In the genomic region with DNA sequence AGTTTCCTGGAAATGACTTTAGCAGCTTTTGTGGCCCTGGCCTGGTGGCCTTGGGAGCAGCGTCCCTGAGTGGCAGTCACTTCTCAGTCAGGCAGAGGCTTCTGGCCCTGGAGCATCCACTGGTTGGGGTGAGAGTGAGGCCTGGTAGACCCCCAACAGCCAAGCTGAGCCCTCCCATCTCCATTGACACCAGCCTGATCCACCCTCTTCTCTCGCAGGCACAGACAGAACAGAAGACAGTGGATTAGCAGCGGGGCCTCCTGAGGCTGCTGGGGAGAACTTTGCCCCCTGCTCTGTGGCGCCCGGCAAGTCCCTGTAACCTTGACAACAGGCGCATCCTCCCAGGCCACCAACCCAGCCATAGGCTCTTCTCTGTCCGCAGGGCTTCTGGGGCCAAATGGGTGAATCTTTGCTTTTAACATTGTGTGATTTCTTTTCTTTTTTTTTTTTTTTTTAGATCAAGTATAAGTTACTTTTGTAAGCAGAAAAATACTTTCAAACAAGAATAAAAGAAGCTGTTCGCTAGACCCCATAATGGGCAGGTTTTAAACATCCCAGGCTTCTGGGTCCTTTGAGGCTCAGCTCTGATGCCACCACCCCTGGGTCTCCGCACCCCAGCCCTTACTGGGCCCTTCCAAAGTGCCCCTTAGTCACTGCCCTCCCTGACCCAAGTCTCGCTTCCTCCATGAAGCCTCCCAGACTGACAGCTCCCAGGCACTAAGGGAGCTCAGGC, we compare ENCODE assay signal across 21 cellular contexts. TPM values are rescaled to one million over a fixed set of nuclear protein-coding genes. Genes with fewer than 3 reads are reported as not detected.
DNase-seq lines count a peak whose midpoint lies in the region; ATAC-seq and TF ChIP-seq lines count a peak whose summit lies in the region.
"Had no signal": no experiment of that assay in that cellular context is flagged by ENCODE, and none has a peak within 500 bp of the region (broad histone marks: within the 10 kb centered on the region; RNA-seq: fewer than 3 reads in every experiment).

No MANE protein-coding gene starts in this region.

- no peak for ATAC-seq in GM19397 (IDR thresholded peaks at IDR 0.05; ENCODE audit: unreplicated experiment)
- ATAC-seq: CD8-positive, alpha-beta T cell; Panc1; SK-N-SH treated with all-trans-retinoic acid at 6 μM for 48 hours had no signal

- CTCF ChIA-PET in Caco-2 (lab: Charles Lee): interaction anchor here (0.6 to 1.5 kb wide), 2 partner anchors 16 to 22 kb away, joined by 3 to 7 read pairs; partner anchors contain the start of gene FLYWCH2

- H3K9me3 Mint-ChIP-seq in Caco-2 (ENCODE audit: unreplicated experiment) (no peaks in the 10 kb centered on the region), neural progenitor cell (no peaks in the 10 kb centered on the region), immature natural killer cell (no peaks in the 10 kb centered on the region)
- H3K9me3 Mint-ChIP-seq: CD8-positive, alpha-beta T cell; IgD-negative memory B cell had no signal

- H3K4me2 ChIP-seq in hepatocyte (peak overlapping the region; percentile 48), neural progenitor cell (no peak overlapping the region)
- H3K4me2 ChIP-seq: BLaER1 had no signal

- POLR2A ChIA-PET in Caco-2 (lab: Charles Lee): interaction anchor here (0.6 to 1.3 kb wide), 4 partner anchors 12 to 45 kb away, joined by 4 to 7 read pairs (median 5); partner anchors contain the start of genes FLYWCH1 and FLYWCH2

- DNase-seq in Caco-2 (peak; percentile 69 to 78), NT2/D1 (ENCODE audit: low read depth, low spot score) (no peak), hepatocyte (ENCODE audit: low spot score) (peak; percentile 70), neural progenitor cell (ENCODE audit: low spot score) (peak; percentile 52), NCI-H2081 treated with DMSO at 0.1 percent for 48 hours (lab: John Stamatoyannopoulos, UW) (no peak), immature natural killer cell (no peak), NCI-H187 treated with DMSO at 0.1 percent for 48 hours (lab: John Stamatoyannopoulos, UW) (no peak)
- DNase-seq: CD8-positive, alpha-beta T cell; DND-41; NCI-H1105 treated with DMSO at 0.1 percent for 48 hours; NCI-H1694 treated with DMSO at 0.1 percent for 48 hours; NCI-H2171 treated with DMSO at 0.1 percent for 48 hours; NCI-H510A treated with DMSO at 0.1 percent for 48 hours; SHP77 had no signal

- H3K27me3 Mint-ChIP-seq in Caco-2 (ENCODE audit: insufficient read depth, unreplicated experiment) (no peaks in the 10 kb centered on the region), neural progenitor cell (ENCODE audit: insufficient read depth, low read depth) (no peaks in the 10 kb centered on the region), immature natural killer cell (ENCODE audit: low read depth in 3 of 3) (peaks cover 0 to 4% (median 2%) of the 10 kb centered on the region in 3 donors)
- H3K27me3 Mint-ChIP-seq: IgD-negative memory B cell had no signal

- peaks cover 13% of the 10 kb centered on the region for H3F3A ChIP-seq in neural progenitor cell (ENCODE audit: low read depth)

- H3K36me3 ChIP-seq in Caco-2 (ENCODE audit: control insufficient read depth, insufficient read depth, low read length) (no peaks in the 10 kb centered on the region; the same call in 1 of the 2 replicates), NT2/D1 (ENCODE audit: insufficient read depth, insufficient read length, low read length) (peaks cover 34% of the 10 kb centered on the region), hepatocyte (replicated peaks; ENCODE audit: insufficient read depth, low read depth) (no peaks in the 10 kb centered on the region), neural progenitor cell (no peaks in the 10 kb centered on the region)

- WGBS in hepatocyte (ENCODE audit: low lambda C conversion rate, missing lambda C conversion rate): 71% methylated on average over 10 of the region's 10 CpGs

- H3K9ac ChIP-seq in NT2/D1 (ENCODE audit: insufficient read length, low read depth): peak overlapping the region; percentile 34
- no peak overlapping the region for H3K9ac ChIP-seq in neural progenitor cell

- peak overlapping the region; percentile 77 for H3K27ac ChIP-seq in hepatocyte
- no peak overlapping the region for H3K27ac ChIP-seq in neural progenitor cell
- H3K27ac ChIP-seq: BLaER1 had no signal

- H3K4me1 ChIP-seq in Caco-2 (peaks cover 25% of the 10 kb centered on the region), NT2/D1 (ENCODE audit: insufficient read depth, insufficient read length) (peaks cover 17% of the 10 kb centered on the region), hepatocyte (ENCODE audit: insufficient read depth) (peaks cover 12% of the 10 kb centered on the region), neural progenitor cell (peaks cover 10% of the 10 kb centered on the region)

- H3K9me2 ChIP-seq in hepatocyte (replicated peaks; ENCODE audit: insufficient read depth): no peaks in the 10 kb centered on the region

- H2AFZ ChIP-seq in hepatocyte (no peak overlapping the region), neural progenitor cell (replicated peaks) (no peak overlapping the region)

- H4K20me1 ChIP-seq in hepatocyte (ENCODE audit: insufficient read depth, poor library complexity, severe bottlenecking) (no peaks in the 10 kb centered on the region), neural progenitor cell (ENCODE audit: low read depth) (peaks cover 11% of the 10 kb centered on the region)

- no peaks in the 10 kb centered on the region for H3K9me3 ChIP-seq in Caco-2
- H3K9me3 ChIP-seq in NT2/D1 (ENCODE audit: insufficient read depth, low read length): no peaks in the 10 kb centered on the region
- H3K9me3 ChIP-seq in hepatocyte (ENCODE audit: low read depth): no peaks in the 10 kb centered on the region
- H3K9me3 ChIP-seq in neural progenitor cell (ENCODE audit: low read depth): no peaks in the 10 kb centered on the region
- H3K9me3 ChIP-seq: BLaER1 had no signal

- H3K4me3 Mint-ChIP-seq in Caco-2 (ENCODE audit: unreplicated experiment): peak overlapping the region; percentile 23
- H3K4me3 Mint-ChIP-seq in neural progenitor cell: peak overlapping the region; percentile 66
- no peak overlapping the region for H3K4me3 Mint-ChIP-seq in immature natural killer cell
- H3K4me3 Mint-ChIP-seq: CD8-positive, alpha-beta T cell; IgD-negative memory B cell had no signal

- H3K79me2 ChIP-seq in hepatocyte (no peaks in the 10 kb centered on the region), neural progenitor cell (ENCODE audit: low read depth) (no peaks in the 10 kb centered on the region)

- H3K27me3 ChIP-seq in Caco-2 (replicated peaks; ENCODE audit: control insufficient read depth, insufficient read depth, low read length) (no peaks in the 10 kb centered on the region), NT2/D1 (ENCODE audit: insufficient read depth, insufficient read length) (no peaks in the 10 kb centered on the region), hepatocyte (no peaks in the 10 kb centered on the region), neural progenitor cell (no peaks in the 10 kb centered on the region)
- H3K27me3 ChIP-seq: BLaER1 had no signal

- H3K4me1 Mint-ChIP-seq in Caco-2 (ENCODE audit: low read depth, unreplicated experiment): peaks cover 4% of the 10 kb centered on the region
- peaks cover 11% of the 10 kb centered on the region for H3K4me1 Mint-ChIP-seq in neural progenitor cell
- peaks cover 3 to 5% of the 10 kb centered on the region in 2 donors for H3K4me1 Mint-ChIP-seq in immature natural killer cell

- H3K27ac Mint-ChIP-seq in Caco-2 (ENCODE audit: unreplicated experiment) (peak overlapping the region; percentile 66), neural progenitor cell (peak overlapping the region; percentile 62), immature natural killer cell (no peak overlapping the region)
- H3K27ac Mint-ChIP-seq: CD8-positive, alpha-beta T cell; IgD-negative memory B cell had no signal

- no TSS peak for BruUV-seq in Caco-2 (replicated peaks; lab: Mats Ljungman, UMichigan)

- H3K4me3 ChIP-seq in Caco-2 (ENCODE audit: low read depth, low read length): no peak overlapping the region
- H3K4me3 ChIP-seq in NT2/D1 (ENCODE audit: insufficient read length, low read depth): no peak overlapping the region
- H3K4me3 ChIP-seq in hepatocyte: no peak overlapping the region
- H3K4me3 ChIP-seq in neural progenitor cell: no peak overlapping the region
- H3K4me3 ChIP-seq: BLaER1 had no signal

- intact Hi-C loops in Caco-2 (cut with micrococcal nuclease; ENCODE audit: unreplicated experiment): no loop called here

- TF ChIP-seq CTCF in Caco-2 (IDR thresholded peaks at IDR 0.05; ENCODE audit: insufficient read depth in 1 of 2, low read depth in 1 of 2, low read length in 1 of 2, severe bottlenecking in 1 of 2, unreplicated experiment in 1 of 2): no peak
- no peak for TF ChIP-seq CTCF in hepatocyte (IDR thresholded peaks at IDR 0.05; ENCODE audit: poor library complexity)
- no peak for TF ChIP-seq CTCF in neural progenitor cell (IDR thresholded peaks at IDR 0.05)

- peaks cover 3% of the 10 kb centered on the region for H3K36me3 Mint-ChIP-seq in Caco-2 (ENCODE audit: insufficient read depth, unreplicated experiment)
- H3K36me3 Mint-ChIP-seq in neural progenitor cell: no peaks in the 10 kb centered on the region
- H3K36me3 Mint-ChIP-seq in immature natural killer cell: no peaks in the 10 kb centered on the region
- H3K36me3 Mint-ChIP-seq: IgD-negative memory B cell had no signal

RNA-seq across cellular contexts. Expression of gene FLYWCH1, which starts 12.7 kb away (rescaled TPM):
- 23.3 and 27.9 TPM in 2 replicates for total RNA-seq in Caco-2 (2022)
- total RNA-seq in hepatocyte: 11.7 and 14.6 TPM in 2 replicates
- polyA plus RNA-seq in hepatocyte: 16.9 and 17.1 TPM in 2 replicates
- total RNA-seq in neural progenitor cell (ENCODE audit: low replicate concordance): 5.1 and 16.1 TPM in 2 replicates
- 10 to 100 TPM in 1 of 3 donors, 1 to 10 TPM in 2; 2.5 to 16.1 (median 4.8) TPM for polyA plus RNA-seq in immature natural killer cell

RNA-seq across cellular contexts. Expression of gene FLYWCH2, which starts 16.0 kb away (rescaled TPM):
- 26.0 and 28.7 TPM in 2 replicates for total RNA-seq in Caco-2 (2022)
- total RNA-seq in hepatocyte: 31.6 and 45.1 TPM in 2 replicates
- polyA plus RNA-seq in hepatocyte: 33.1 and 40.0 TPM in 2 replicates
- 15.8 and 46.5 TPM in 2 replicates for total RNA-seq in neural progenitor cell (ENCODE audit: low replicate concordance)
- 10 to 100 TPM; 15.9 to 24.5 (median 18.3) TPM for polyA plus RNA-seq in immature natural killer cell

RNA-seq across cellular contexts. Expression of gene PRSS22, which starts 41.0 kb away (rescaled TPM):
- total RNA-seq in Caco-2 (2022): 131 TPM in 2 replicates
- total RNA-seq in hepatocyte: 50.0 and 60.2 TPM in 2 replicates
- polyA plus RNA-seq in hepatocyte: 66.3 and 100 TPM in 2 replicates
- not detected in 2 replicates for total RNA-seq in neural progenitor cell (ENCODE audit: low replicate concordance)
- under 1 TPM in 2 of 3 donors, not detected in 1; 0.23 to 0.40 TPM for polyA plus RNA-seq in immature natural killer cell
- total RNA-seq: A172, H4 had no signal
- polyA plus RNA-seq: IgD-negative memory B cell had no signal

Comparison
In these comparisons a context has a peak if more than half of its experiments do, and no peak if none do; other contexts are left out.
1. DNase-seq: peak in Caco-2 (2 of 2), hepatocyte (single experiment) and neural progenitor cell (single experiment); none in NT2/D1 (single experiment), NCI-H2081 treated with DMSO at 0.1 percent for 48 hours (single experiment), immature natural killer cell (0 of 3) and NCI-H187 treated with DMSO at 0.1 percent for 48 hours (single experiment).
2. H3K27ac Mint-ChIP-seq: peak in Caco-2 (single experiment) and neural progenitor cell (single experiment); none in immature natural killer cell (0 of 6).
3. H3K4me3 Mint-ChIP-seq: peak in Caco-2 (single experiment) and neural progenitor cell (single experiment); none in immature natural killer cell (0 of 5).
4. RNA of gene PRSS22, which starts 41.0 kb away (total RNA-seq): 131 TPM in Caco-2 and 50.0 to 60.2 TPM in hepatocyte; not detected in neural progenitor cell; every median in the first group is over 10 times any median in the second.